In genomic region chr5:10476878-10477277, GRCh38 we compare ENCODE assay signal across 1 cellular context.
TF ChIP-seq lines count a peak whose summit lies in the region.

No MANE protein-coding gene starts in this region.

TF ChIP-seq in IMR-90, 13 proteins besides CTCF, POLR2A, EP300 and RAD21 (continued from another document):
- TF ChIP-seq ELK1 (IDR thresholded peaks at IDR 0.05; ENCODE audit: borderline replicate concordance, low read depth, low read length) = no peak
- no peak for TF ChIP-seq MXI1 (IDR thresholded peaks at IDR 0.05; ENCODE audit: borderline replicate concordance, low read depth, low read length)
